ENCODE assay signal across 16 cellular contexts in the genomic region with DNA sequence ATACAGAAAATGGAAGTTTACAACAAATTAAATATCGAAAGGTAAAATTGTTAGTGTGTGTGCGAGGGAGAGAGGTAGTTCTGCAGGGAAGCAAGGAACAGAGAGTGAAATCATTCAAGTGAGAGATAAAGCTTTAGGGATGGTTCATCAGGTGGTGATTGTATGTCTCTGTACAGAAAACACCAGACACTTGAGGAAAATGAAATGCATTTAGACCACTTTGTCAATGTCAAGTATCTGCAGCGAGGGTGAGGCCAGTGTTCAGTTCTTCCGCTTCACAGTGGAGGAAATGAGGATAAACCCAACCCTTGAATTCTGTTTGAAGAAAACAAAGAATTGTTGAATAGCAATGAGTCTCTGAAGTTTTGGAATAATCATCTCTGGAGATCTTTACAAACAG. TPM values are rescaled to one million over a fixed set of nuclear protein-coding genes. Genes with fewer than 3 reads are reported as not detected.
DNase-seq lines count a peak whose midpoint lies in the region; ATAC-seq, FAIRE-seq and TF ChIP-seq lines count a peak whose summit lies in the region.
"Had no signal": no experiment of that assay in that cellular context is flagged by ENCODE, and none has a peak within 500 bp of the region (broad histone marks: within the 10 kb centered on the region; RNA-seq: fewer than 3 reads in every experiment).

No MANE protein-coding gene starts in this region.

- H3K27ac Mint-ChIP-seq in CD8-positive, alpha-beta T cell = no peak overlapping the region
- H3K27ac Mint-ChIP-seq: activated T-helper 1 cell treated with anti-CD3 and anti-CD28 coated beads, Interleukin-12 subunit alpha, Interleukin-12 subunit beta, Interleukin-2, Interleukin-4 antibody, amounts not matched to agents 30 ng/mL and 10 ng/mL and 1 ng/mL, durations not matched to agents 14 hours and 24 hours and 36 hours had no signal

- H3K36me3 ChIP-seq in HepG2 (replicated peaks in 1 of 2; ENCODE audit: control insufficient read depth in 1 of 2, insufficient read depth in 2 of 2, low read length in 2 of 2) (no peaks in the 10 kb centered on the region), right lobe of liver (no peaks in the 10 kb centered on the region), OCI-LY7 (ENCODE audit: insufficient read depth, low read length) (peaks cover 11% of the 10 kb centered on the region; the same call in 1 of the 2 replicates), psoas muscle (ENCODE audit: insufficient read depth in 1 of 2, low read depth in 1 of 2) (no peaks in the 10 kb centered on the region)
- H3K36me3 ChIP-seq in CD8-positive, alpha-beta T cell (ENCODE audit: insufficient read depth, low read length) = no peaks in the 10 kb centered on the region
- H3K36me3 ChIP-seq: neutrophil, vagina had no signal

- no peaks in the 10 kb centered on the region for H3K36me3 Mint-ChIP-seq in CD8-positive, alpha-beta T cell

- no peaks in the 10 kb centered on the region for H3K9me3 ChIP-seq in HepG2 (ENCODE audit: low read length)
- H3K9me3 ChIP-seq in right lobe of liver = no peaks in the 10 kb centered on the region
- H3K9me3 ChIP-seq in OCI-LY7 (ENCODE audit: low read length) = peaks cover 14% of the 10 kb centered on the region; the same call in 1 of the 2 replicates
- H3K9me3 ChIP-seq in psoas muscle = no peaks in the 10 kb centered on the region
- H3K9me3 ChIP-seq in CD8-positive, alpha-beta T cell (ENCODE audit: low read length) = no peaks in the 10 kb centered on the region
- H3K9me3 ChIP-seq: neutrophil, vagina had no signal

- H2AFZ ChIP-seq in HepG2 (ENCODE audit: low read length) (peak overlapping the region; percentile 77), OCI-LY7 (ENCODE audit: low read length) (peak overlapping the region; percentile 50; the same call in 1 of the 2 replicates)

- H3K4me3 Mint-ChIP-seq in CD8-positive, alpha-beta T cell = no peak overlapping the region
- H3K4me3 Mint-ChIP-seq: activated T-helper 1 cell treated with anti-CD3 and anti-CD28 coated beads, Interleukin-12 subunit alpha, Interleukin-12 subunit beta, Interleukin-2, Interleukin-4 antibody, amounts not matched to agents 30 ng/mL and 10 ng/mL and 1 ng/mL, durations not matched to agents 14 hours and 24 hours and 36 hours had no signal

- in situ Hi-C loops in HepG2 (cut with HindIII; ENCODE audit: extremely low pct_ligation_motif_present, low pct_unique_long_range_greater_than_20kb) = no loop called here

- no peak for TF ChIP-seq CTCF in HepG2 (CRISPR knock-in tag; IDR thresholded peaks at IDR 0.05)
- no peak for TF ChIP-seq CTCF in right lobe of liver (IDR thresholded peaks at IDR 0.05)
- TF ChIP-seq CTCF in OCI-LY7 (conservative IDR thresholded peaks at IDR 0.05; ENCODE audit: low read length) = no peak
- TF ChIP-seq CTCF in psoas muscle (IDR thresholded peaks at IDR 0.05) = no peak
- TF ChIP-seq CTCF in CD8-positive, alpha-beta T cell (IDR thresholded peaks at IDR 0.05) = no peak

- WGBS in HepG2 (ENCODE audit: low lambda C conversion rate) = 35% methylated on average over 4 of the region's 4 CpGs
- 64% methylated on average over 4 of the region's 4 CpGs for WGBS in right lobe of liver (ENCODE audit: insufficient coverage, low coverage, low lambda C conversion rate, missing lambda C conversion rate)
- 75 to 93% (median 78%) methylated on average over 4 of the region's 4 CpGs for WGBS in psoas muscle, 3 donors

- no peaks in the 10 kb centered on the region for H3K9me2 ChIP-seq in OCI-LY7 (ENCODE audit: insufficient read depth, low read length)

- peaks cover 32% of the 10 kb centered on the region for H3K4me1 ChIP-seq in HepG2 (ENCODE audit: insufficient read depth, low read length)
- H3K4me1 ChIP-seq in right lobe of liver = peaks cover 0 to 13% (median 0%) of the 10 kb centered on the region in 4 donors
- H3K4me1 ChIP-seq in OCI-LY7 (ENCODE audit: insufficient read depth, low read length, poor library complexity, severe bottlenecking) = peaks cover 71% of the 10 kb centered on the region
- no peaks in the 10 kb centered on the region for H3K4me1 ChIP-seq in psoas muscle
- H3K4me1 ChIP-seq in CD8-positive, alpha-beta T cell (ENCODE audit: insufficient read depth, low read length) = no peaks in the 10 kb centered on the region
- H3K4me1 ChIP-seq: vagina had no signal

- CTCF ChIA-PET in HepG2 (lab: Yijun Ruan, JAX; ENCODE audit: low intra/inter-chr PET ratio, low total read pairs) (no interaction called here), OCI-LY7 (lab: Charles Lee; ENCODE audit: unreplicated experiment) (interaction anchor here (0.8 kb wide), 1 partner anchor 13 kb away, joined by 3 read pairs; no protein-coding TSS in a partner anchor)
- CTCF ChIA-PET in CD8-positive, alpha-beta T cell (lab: Charles Lee) = interaction anchor here (3.3 kb wide), 1 partner anchor 36 kb away, joined by 8 read pairs; no protein-coding TSS in a partner anchor

- intact Hi-C loops in HepG2 (cut with micrococcal nuclease; ENCODE audit: unreplicated experiment) = no loop called here
- intact Hi-C loops in right lobe of liver (cut with DNase I) = no loop called here
- intact Hi-C loops in OCI-LY7 (cut with micrococcal nuclease; ENCODE audit: unreplicated experiment) = loop anchor here (1.0 to 2.0 kb wide), 2 partner anchors 8 to 14 kb away; a partner anchor contains a TSS
- intact Hi-C loops in psoas muscle (cut with DNase I) = no loop called here
- intact Hi-C loops in CD8-positive, alpha-beta T cell (cut with DNase I, micrococcal nuclease) = no loop called here

- no peaks in the 10 kb centered on the region for H3K27me3 Mint-ChIP-seq in CD8-positive, alpha-beta T cell (ENCODE audit: low read depth)

- H3K4me3 ChIP-seq in HepG2 (replicated peaks in 1 of 3; ENCODE audit: insufficient read depth in 1 of 3, low read depth in 2 of 3, low read length in 3 of 3) (peak overlapping the region; percentile 36 to 61 (median 58); a peak in 5 of 6 replicates), right lobe of liver (no peak overlapping the region), OCI-LY7 (ENCODE audit: low read depth, low read length, poor library complexity, severe bottlenecking) (peak overlapping the region; percentile 59), psoas muscle (no peak overlapping the region)
- H3K4me3 ChIP-seq in CD8-positive, alpha-beta T cell (ENCODE audit: low read depth, low read length) = no peak overlapping the region
- H3K4me3 ChIP-seq: dorsolateral prefrontal cortex, vagina had no signal

- BruUV-seq in HepG2 (replicated peaks; lab: Mats Ljungman, UMichigan) (no TSS peak), OCI-LY7 (replicated peaks; lab: Mats Ljungman, UMichigan) (no TSS peak)

- peak overlapping the region; percentile 58; the same call in 1 of the 2 replicates for H3K9ac ChIP-seq in HepG2 (ENCODE audit: insufficient read depth, low read depth, low read length)

- H3K9me3 Mint-ChIP-seq in CD8-positive, alpha-beta T cell = no peaks in the 10 kb centered on the region
- H3K9me3 Mint-ChIP-seq: activated T-helper 1 cell treated with anti-CD3 and anti-CD28 coated beads, Interleukin-12 subunit alpha, Interleukin-12 subunit beta, Interleukin-2, Interleukin-4 antibody, amounts not matched to agents 30 ng/mL and 10 ng/mL and 1 ng/mL, durations not matched to agents 14 hours and 24 hours and 36 hours had no signal

- no peak overlapping the region for H3K27ac ChIP-seq in HepG2 (ENCODE audit: extremely low read length, insufficient read depth, low read length)
- no peak overlapping the region for H3K27ac ChIP-seq in right lobe of liver
- H3K27ac ChIP-seq in OCI-LY7 (ENCODE audit: low read depth, low read length, poor library complexity, severe bottlenecking) = peak overlapping the region; percentile 99
- no peak overlapping the region for H3K27ac ChIP-seq in psoas muscle
- no peak overlapping the region for H3K27ac ChIP-seq in CD8-positive, alpha-beta T cell (ENCODE audit: low read depth, low read length)
- H3K27ac ChIP-seq: dorsolateral prefrontal cortex, neutrophil, vagina had no signal

- TF ChIP-seq EP300 in HepG2 (IDR thresholded peaks at IDR 0.05; ENCODE audit: low read depth in 2 of 2, low read length in 2 of 2) (no peak), HepG2 (CRISPR knock-in tag; IDR thresholded peaks at IDR 0.05; ENCODE audit: borderline replicate concordance) (no peak)

- H3K4me1 Mint-ChIP-seq in CD8-positive, alpha-beta T cell (ENCODE audit: low read depth) = no peaks in the 10 kb centered on the region

- H3K4me2 ChIP-seq in HepG2 (ENCODE audit: low read depth, low read length) (peak overlapping the region; percentile 84), OCI-LY7 (ENCODE audit: low read length) (peak overlapping the region; percentile 88)

- POLR2A ChIA-PET in HepG2 (lab: Yijun Ruan, JAX) (interaction anchor here (1.8 to 2.7 kb wide), 3 partner anchors 10 to 13 kb away, joined by 9 to 47 read pairs (median 11); no protein-coding TSS in a partner anchor), OCI-LY7 (lab: Charles Lee) (interaction anchor here (0.7 to 5.4 kb wide), 13 partner anchors 9 to 139 kb away, joined by 3 to 57 read pairs (median 7); a partner anchor contains a TSS)
- POLR2A ChIA-PET in CD8-positive, alpha-beta T cell (lab: Charles Lee) = interaction anchor here (1.5 kb wide), 1 partner anchor 8 kb away, joined by 4 read pairs; no protein-coding TSS in a partner anchor

- no peaks in the 10 kb centered on the region for H3K27me3 ChIP-seq in HepG2 (ENCODE audit: control insufficient read depth in 1 of 2, insufficient read depth in 2 of 2, low read length in 2 of 2)
- no peaks in the 10 kb centered on the region for H3K27me3 ChIP-seq in right lobe of liver
- no peaks in the 10 kb centered on the region for H3K27me3 ChIP-seq in psoas muscle (ENCODE audit: insufficient read depth in 3 of 3, low read length in 2 of 3)
- H3K27me3 ChIP-seq in CD8-positive, alpha-beta T cell (ENCODE audit: insufficient read depth, low read length) = no peaks in the 10 kb centered on the region
- H3K27me3 ChIP-seq: dorsolateral prefrontal cortex, neutrophil, vagina had no signal

- no peak for TF ChIP-seq RAD21 in HepG2 (CRISPR knock-in tag; IDR thresholded peaks at IDR 0.05)

- H3K79me2 ChIP-seq in HepG2 (ENCODE audit: insufficient read depth, low read length) (no peaks in the 10 kb centered on the region), OCI-LY7 (ENCODE audit: insufficient read depth, low read depth, low read length) (peaks cover 3% of the 10 kb centered on the region; the same call in 1 of the 2 replicates)

- H4K20me1 ChIP-seq in HepG2 (ENCODE audit: insufficient read depth, low read length) = no peaks in the 10 kb centered on the region
- no peaks in the 10 kb centered on the region for H4K20me1 ChIP-seq in OCI-LY7 (ENCODE audit: insufficient read depth, low read length)

- TF ChIP-seq POLR2A in HepG2 (IDR thresholded peaks at IDR 0.05; ENCODE audit: insufficient read depth in 1 of 2, low read depth in 2 of 2, low read length in 2 of 2) (no peak), right lobe of liver (IDR thresholded peaks at IDR 0.05) (no peak)

- no peak for ATAC-seq in HepG2
- no peak for ATAC-seq in right lobe of liver
- no peak for ATAC-seq in psoas muscle
- ATAC-seq in CD8-positive, alpha-beta T cell = no peak
- ATAC-seq in HG03439 (IDR thresholded peaks at IDR 0.05; ENCODE audit: unreplicated experiment) = no peak

- FAIRE-seq in HepG2 (lab: Jason Lieb, UNC) = peak; percentile 48
- FAIRE-seq: kidney had no signal

- DNase-seq in HepG2 (ENCODE audit: low spot score) (no peak), right lobe of liver (no peak), OCI-LY7 (ENCODE audit: low spot score) (peak; percentile 81), germinal center (ENCODE audit: low spot score) (peak; percentile 19), psoas muscle (no peak)
- no peak for DNase-seq in CD8-positive, alpha-beta T cell
- DNase-seq in stimulated activated CD4-positive, alpha-beta T cell treated with anti-CD3 and anti-CD28 coated beads, Interleukin-4, amount 100 ng/mL, for 24 hours = no peak
- DNase-seq: activated CD4-positive, alpha-beta T cell treated with anti-CD3 and anti-CD28 coated beads for 1 hour; amygdala; dorsolateral prefrontal cortex; foreskin fibroblast; kidney had no signal

RNA-seq across cellular contexts. Expression of a gene that starts 14.4 kb away (rescaled TPM):
- 123 and 190 TPM in 2 replicates for total RNA-seq in HepG2 (2016; rRNA removed; fragmentation: Illumina TruSeq; extraction: Trizol)
- total RNA-seq in HepG2 (2016; cell fraction: cytosol; rRNA removed; fragmentation: Illumina TruSeq; extraction: Trizol; ENCODE audit: low read depth) = 12.8 and 13.0 TPM in 2 replicates
- 125 and 196 TPM in 2 replicates for total RNA-seq in HepG2 (2016; cell fraction: insoluble cytoplasmic fraction; rRNA removed; fragmentation: Illumina TruSeq; extraction: Trizol)
- 42.7 and 46.7 TPM in 2 replicates for total RNA-seq in HepG2 (2016; cell fraction: membrane; rRNA removed; fragmentation: Illumina TruSeq; extraction: Trizol)
- total RNA-seq in HepG2 (2016; cell fraction: nucleus; rRNA removed; fragmentation: Illumina TruSeq; extraction: Trizol) = 196 and 214 TPM in 2 replicates
- polyA plus RNA-seq in HepG2 (2011; rRNA removed) = 182 and 204 TPM in 2 replicates
- polyA plus RNA-seq in HepG2 (2011; cell fraction: cytosol; rRNA removed) = 96.4 and 188 TPM in 2 replicates
- polyA plus RNA-seq in HepG2 (2011; cell fraction: nucleus; rRNA removed) = 38.6 and 61.3 TPM in 2 replicates
- polyA plus RNA-seq in HepG2 (2012) = 233 and 276 TPM in 2 replicates
- polyA plus RNA-seq in HepG2 (2016; cell fraction: cytosol; fragmentation: Illumina TruSeq; extraction: Trizol; ENCODE audit: low read depth) = 7.7 and 7.8 TPM in 2 replicates
- 97.9 and 104 TPM in 2 replicates for polyA plus RNA-seq in HepG2 (2016; cell fraction: insoluble cytoplasmic fraction; fragmentation: Illumina TruSeq; extraction: Trizol; ENCODE audit: low read depth)
- polyA plus RNA-seq in HepG2 (2016; cell fraction: membrane; fragmentation: Illumina TruSeq; extraction: Trizol; ENCODE audit: low read depth) = 21.6 and 25.4 TPM in 2 replicates
- polyA plus RNA-seq in HepG2 (2016; cell fraction: nucleus; fragmentation: Illumina TruSeq; extraction: Trizol; ENCODE audit: insufficient read depth, low read depth) = 187 and 204 TPM in 2 replicates
- 148 and 185 TPM in 2 replicates for polyA minus RNA-seq in HepG2 (2011; rRNA and poly(A)+ RNA removed; ENCODE audit: low replicate concordance)
- polyA minus RNA-seq in HepG2 (2011; cell fraction: cytosol; rRNA and poly(A)+ RNA removed) = 165 and 204 TPM in 2 replicates
- 170 and 220 TPM in 2 replicates for polyA minus RNA-seq in HepG2 (2011; cell fraction: nucleus; rRNA and poly(A)+ RNA removed)
- 100 to 1,000 TPM; 120 to 301 (median 239) TPM for total RNA-seq in right lobe of liver
- total RNA-seq in OCI-LY7 (2014; rRNA removed; shearing (Covaris generic)) = 165 and 179 TPM in 2 replicates
- 167 and 199 TPM in 2 replicates for total RNA-seq in OCI-LY7 (2022)
- 100 to 1,000 TPM; 222 to 485 (median 241) TPM for total RNA-seq in psoas muscle
- 100 to 1,000 TPM; 215 to 569 (median 259) TPM for polyA plus RNA-seq in psoas muscle
- total RNA-seq in CD8-positive, alpha-beta T cell = 10 to 100 TPM; 34.2 to 34.5 TPM

Comparison
In these comparisons a context has a peak if more than half of its experiments do, and no peak if none do; other contexts are left out.
1. H3K4me3 ChIP-seq: peak in HepG2 (3 of 3) and OCI-LY7 (single experiment); none in right lobe of liver (0 of 3), psoas muscle (single experiment) and CD8-positive, alpha-beta T cell (single experiment).
2. DNase-seq: peak in OCI-LY7 (single experiment) and germinal center (single experiment); none in HepG2 (single experiment), right lobe of liver (0 of 3), psoas muscle (0 of 2), CD8-positive, alpha-beta T cell (0 of 7) and stimulated activated CD4-positive, alpha-beta T cell treated with anti-CD3 and anti-CD28 coated beads, Interleukin-4, amount 100 ng/mL, for 24 hours (single experiment).